8 cellular contexts compared by ENCODE assay signal in genomic region chr7:126856691-126857291, GRCh38.
DNase-seq lines count a peak whose midpoint lies in the region; ATAC-seq and TF ChIP-seq lines count a peak whose summit lies in the region.

No MANE protein-coding gene starts in this region.

- peak; percentile 77 for ATAC-seq in GM19467 (IDR thresholded peaks at IDR 0.05; ENCODE audit: unreplicated experiment)

- no peaks in the 10 kb centered on the region for H3K4me1 ChIP-seq in esophagus squamous epithelium

- no peak for TF ChIP-seq POLR2A in esophagus squamous epithelium (IDR thresholded peaks at IDR 0.05)

- H3K9me3 ChIP-seq in esophagus squamous epithelium, result no peaks in the 10 kb centered on the region

- peak; percentile 39 for DNase-seq in DMS53 treated with DMSO at 0.1 percent for 48 hours (lab: John Stamatoyannopoulos, UW; ENCODE audit: unreplicated experiment)
- peak; percentile 12 for DNase-seq in HuH-7 (ENCODE audit: low spot score)
- peak; percentile 7 for DNase-seq in cerebellar cortex (ENCODE audit: low spot score)
- DNase-seq in retinal pigment epithelial cell (ENCODE audit: low read depth), result no peak
- DNase-seq in NCI-H1092 (lab: John Stamatoyannopoulos, UW), result no peak
- DNase-seq in esophagus squamous epithelium (lab: John Stamatoyannopoulos, UW), result no peak
- no peak for DNase-seq in hippocampal formation (lab: John Stamatoyannopoulos, UW)

- 18 to 32% methylated on average over 2 of the region's 2 CpGs for WGBS in esophagus squamous epithelium, 2 donors

- TF ChIP-seq CTCF in retinal pigment epithelial cell (conservative IDR thresholded peaks at IDR 0.05; ENCODE audit: low read depth, low read length) (peak; percentile 83), esophagus squamous epithelium (IDR thresholded peaks at IDR 0.05) (peak in 2 of 6 experiments; percentile 19 to 27)

- H3K36me3 ChIP-seq in esophagus squamous epithelium, result no peaks in the 10 kb centered on the region

- H3K27me3 ChIP-seq in esophagus squamous epithelium, result no peaks in the 10 kb centered on the region

- no peak overlapping the region for H3K27ac ChIP-seq in esophagus squamous epithelium

- no peak overlapping the region for H3K4me3 ChIP-seq in retinal pigment epithelial cell (ENCODE audit: low read length)
- no peak overlapping the region for H3K4me3 ChIP-seq in esophagus squamous epithelium

- intact Hi-C loops in esophagus squamous epithelium (cut with DNase I), result no loop called here

Comparison
In these comparisons a context has a peak if more than half of its experiments do, and no peak if none do; other contexts are left out.
1. DNase-seq: peak in DMS53 treated with DMSO at 0.1 percent for 48 hours (single experiment), HuH-7 (single experiment) and cerebellar cortex (single experiment); none in retinal pigment epithelial cell (single experiment), NCI-H1092 (single experiment), esophagus squamous epithelium (single experiment) and hippocampal formation (0 of 2).